Comparison of ENCODE assay signal across 12 cellular contexts in genomic region chr17:63695889-63696288, GRCh38. TPM values are rescaled to one million over a fixed set of nuclear protein-coding genes. Genes with fewer than 3 reads are reported as not detected.
DNase-seq lines count a peak whose midpoint lies in the region; ATAC-seq, FAIRE-seq and TF ChIP-seq lines count a peak whose summit lies in the region.
"Had no signal": no experiment of that assay in that cellular context is flagged by ENCODE, and none has a peak within 500 bp of the region (broad histone marks: within the 10 kb centered on the region; RNA-seq: fewer than 3 reads in every experiment).

No MANE protein-coding gene starts in this region.

- TF ChIP-seq POLR2A in GM12878 (IDR thresholded peaks at IDR 0.05; ENCODE audit: low read depth, low read length) = peak; percentile 68

- H3K4me1 Mint-ChIP-seq in activated CD4-positive, alpha-beta T cell treated with anti-CD3 and anti-CD28 coated beads, Interleukin-2, amount 10 ng/mL, durations not matched to agents 7 days and 5 days = peaks cover 33% of the 10 kb centered on the region

- H3K36me3 Mint-ChIP-seq in activated CD4-positive, alpha-beta T cell treated with anti-CD3 and anti-CD28 coated beads, Interleukin-2, amount 10 ng/mL, durations not matched to agents 7 days and 5 days (ENCODE audit: low read depth) = peaks cover 58% of the 10 kb centered on the region

- H3K4me1 ChIP-seq in OCI-LY7 (ENCODE audit: insufficient read depth, low read length, poor library complexity, severe bottlenecking) (peaks cover 45% of the 10 kb centered on the region), GM12878 (ENCODE audit: control insufficient read depth, insufficient read depth, low read length) (peaks cover 28% of the 10 kb centered on the region), neutrophil (ENCODE audit: control insufficient read depth in 1 of 2, insufficient read depth in 1 of 2, low read depth in 1 of 2, low read length in 1 of 2) (peaks cover 24 to 27% of the 10 kb centered on the region in 2 experiments), small intestine (ENCODE audit: control insufficient read depth in 2 of 2, insufficient read depth in 1 of 2, low read depth in 1 of 2, low read length in 1 of 2) (no peaks in the 10 kb centered on the region), upper lobe of right lung (peaks cover 17% of the 10 kb centered on the region)
- H3K4me1 ChIP-seq: pancreas had no signal

- no peaks in the 10 kb centered on the region for H3K27me3 Mint-ChIP-seq in activated CD4-positive, alpha-beta T cell treated with anti-CD3 and anti-CD28 coated beads, Interleukin-2, amount 10 ng/mL, durations not matched to agents 7 days and 5 days

- WGBS in GM12878 (ENCODE audit: insufficient coverage, insufficient replicate concordance, low lambda C conversion rate, missing lambda C conversion rate) = 63% methylated on average over 6 of the region's 6 CpGs
- 84 to 87% (median 85%) methylated on average over 6 of the region's 6 CpGs for WGBS in small intestine, 3 donors

- no peak overlapping the region for H3K4me3 ChIP-seq in OCI-LY7 (ENCODE audit: low read depth, low read length, poor library complexity, severe bottlenecking)
- H3K4me3 ChIP-seq in GM12878 = 0 out of 2 replicates have a peak overlapping the region, but pooled peaks have one; percentile 4
- peak overlapping the region in 1 of 2 experiments; percentile 73 for H3K4me3 ChIP-seq in neutrophil (ENCODE audit: low read depth in 1 of 2, low read length in 1 of 2)
- no peak overlapping the region for H3K4me3 ChIP-seq in small intestine (ENCODE audit: low read depth in 1 of 2, low read length in 2 of 2)
- H3K4me3 ChIP-seq in upper lobe of right lung = no peak overlapping the region
- H3K4me3 ChIP-seq: A549, pancreas, thyroid gland had no signal

- SMC1A ChIA-PET in GM12878 (lab: Charles Lee; ENCODE audit: uncharacterized antibody, unreplicated experiment) = interaction anchor here (0.7 to 1.7 kb wide), 3 partner anchors 47 to 90 kb away, joined by 3 to 6 read pairs (median 4); no protein-coding TSS in a partner anchor

- H3K36me3 ChIP-seq in OCI-LY7 (ENCODE audit: insufficient read depth, low read length) = peaks cover 67% of the 10 kb centered on the region
- H3K36me3 ChIP-seq in GM12878 (ENCODE audit: control insufficient read depth in 2 of 2, insufficient read depth in 2 of 2, low read length in 1 of 2) = peaks cover 14 to 23% of the 10 kb centered on the region in 2 experiments; a peak in 3 of 4 replicates
- peaks cover 78% of the 10 kb centered on the region for H3K36me3 ChIP-seq in neutrophil
- peaks cover 8 to 12% of the 10 kb centered on the region in 2 donors for H3K36me3 ChIP-seq in small intestine (ENCODE audit: control insufficient read depth in 2 of 2, insufficient read depth in 2 of 2, low read length in 2 of 2)
- peaks cover 39% of the 10 kb centered on the region for H3K36me3 ChIP-seq in upper lobe of right lung

- TF ChIP-seq EP300 in GM12878 (IDR thresholded peaks at IDR 0.05; ENCODE audit: borderline replicate concordance in 1 of 2, control insufficient read depth in 1 of 2, low read depth in 2 of 2, low read length in 2 of 2) = no peak

- ATAC-seq in GM12878 = no peak
- no peak for ATAC-seq in GM21381 (IDR thresholded peaks at IDR 0.05; ENCODE audit: unreplicated experiment)
- ATAC-seq in upper lobe of right lung = no peak
- ATAC-seq: pancreas had no signal

- H3K79me2 ChIP-seq in OCI-LY7 (ENCODE audit: insufficient read depth, low read depth, low read length) (peaks cover 24% of the 10 kb centered on the region), GM12878 (ENCODE audit: control insufficient read depth, insufficient read depth, low read length) (peaks cover 42% of the 10 kb centered on the region)

- no peak overlapping the region; the same call in 1 of the 2 replicates for H3K9ac ChIP-seq in GM12878 (ENCODE audit: control insufficient read depth, insufficient read depth, low read length)

- CTCF ChIA-PET in activated CD4-positive, alpha-beta T cell treated with anti-CD3 and anti-CD28 coated beads, Interleukin-2, amount 10 ng/mL, durations not matched to agents 7 days and 5 days (lab: Charles Lee) = interaction anchor here (0.5 to 3.9 kb wide), 7 partner anchors 8 to 270 kb away, joined by 3 to 21 read pairs (median 3); partner anchors contain the start of gene MAP3K3
- CTCF ChIA-PET in OCI-LY7 (lab: Charles Lee; ENCODE audit: unreplicated experiment) = no interaction called here
- CTCF ChIA-PET in GM12878 (lab: Yijun Ruan, JAX) = interaction anchor here (0.9 to 3.3 kb wide), 11 partner anchors 10 to 453 kb away, joined by 3 to 12 read pairs (median 3); no protein-coding TSS in a partner anchor

- peak overlapping the region; percentile 98 for H3K27ac Mint-ChIP-seq in activated CD4-positive, alpha-beta T cell treated with anti-CD3 and anti-CD28 coated beads, Interleukin-2, amount 10 ng/mL, durations not matched to agents 7 days and 5 days

- H3K27ac ChIP-seq in OCI-LY7 (ENCODE audit: low read depth, low read length, poor library complexity, severe bottlenecking) (peak overlapping the region; percentile 95), GM12878 (ENCODE audit: control insufficient read depth, insufficient read depth) (peak overlapping the region; percentile 94), neutrophil (peak overlapping the region; percentile 100), small intestine (ENCODE audit: low read depth in 1 of 2, low read length in 1 of 2) (no peak overlapping the region), upper lobe of right lung (no peak overlapping the region)
- H3K27ac ChIP-seq: A549, pancreas, thyroid gland had no signal

- H3K27me3 ChIP-seq in GM12878 (replicated peaks in 1 of 2; ENCODE audit: control insufficient read depth in 2 of 2, insufficient read depth in 2 of 2, low read length in 1 of 2) = no peaks in the 10 kb centered on the region
- no peaks in the 10 kb centered on the region for H3K27me3 ChIP-seq in neutrophil
- no peaks in the 10 kb centered on the region for H3K27me3 ChIP-seq in small intestine (ENCODE audit: control insufficient read depth in 2 of 2, insufficient read depth in 2 of 2, low read length in 2 of 2)
- H3K27me3 ChIP-seq in upper lobe of right lung = no peaks in the 10 kb centered on the region
- H3K27me3 ChIP-seq: pancreas, thyroid gland had no signal

- intact Hi-C loops in OCI-LY7 (cut with micrococcal nuclease; ENCODE audit: unreplicated experiment) = loop anchor here (1.0 to 5.0 kb wide), 4 partner anchors 96 to 269 kb away; partner anchors contain the start of genes CD79B, FTSJ3 and PSMC5
- intact Hi-C loops in GM12878 (cut with micrococcal nuclease; ENCODE audit: unreplicated experiment) = loop anchor here (2.0 to 10.0 kb wide), 4 partner anchors 73 to 271 kb away; partner anchors contain the start of genes DCAF7, MAP3K3 and SMARCD2
- intact Hi-C loops in upper lobe of right lung (cut with DNase I) = no loop called here

- FAIRE-seq in GM12878 (lab: Jason Lieb, UNC) (no peak), small intestine (lab: Jason Lieb, UNC) (no peak)
- FAIRE-seq: A549, pancreas had no signal

- no peaks in the 10 kb centered on the region for H3K9me3 ChIP-seq in OCI-LY7 (ENCODE audit: low read length)
- no peaks in the 10 kb centered on the region for H3K9me3 ChIP-seq in GM12878 (replicated peaks; ENCODE audit: control insufficient read depth, insufficient read depth, low read length)
- H3K9me3 ChIP-seq in neutrophil = no peaks in the 10 kb centered on the region
- no peaks in the 10 kb centered on the region for H3K9me3 ChIP-seq in small intestine (ENCODE audit: control insufficient read depth, low read depth)
- H3K9me3 ChIP-seq in upper lobe of right lung = no peaks in the 10 kb centered on the region
- H3K9me3 ChIP-seq: A549, pancreas, thyroid gland had no signal

- no peak for DNase-seq in activated CD4-positive, alpha-beta T cell treated with anti-CD3 and anti-CD28 coated beads, Interleukin-2, amount 10 ng/mL, durations not matched to agents 7 days and 5 days
- no peak for DNase-seq in activated CD4-positive, alpha-beta T cell treated with anti-CD3 and anti-CD28 coated beads, Interleukin-2, amount 50 U/mL, for 4 hours
- DNase-seq in OCI-LY7 (ENCODE audit: low spot score) (no peak), GM12878 (ENCODE audit: low read depth, low spot score) (no peak), small intestine (no peak), upper lobe of right lung (no peak)
- DNase-seq: NCI-H1048, pancreas had no signal

- peak overlapping the region; percentile 97 for H3K4me3 Mint-ChIP-seq in activated CD4-positive, alpha-beta T cell treated with anti-CD3 and anti-CD28 coated beads, Interleukin-2, amount 10 ng/mL, durations not matched to agents 7 days and 5 days

- in situ Hi-C loops in GM12878 (cut with MboI) = no loop called here

- H3K9me2 ChIP-seq in OCI-LY7 (ENCODE audit: insufficient read depth, low read length) = no peaks in the 10 kb centered on the region

- RAD21 ChIA-PET in GM12878 (lab: Charles Lee; ENCODE audit: unreplicated experiment) = interaction anchor here (1.4 to 2.1 kb wide), 3 partner anchors 74 to 271 kb away, joined by 4 to 8 read pairs (median 4); partner anchors contain the start of gene MAP3K3

- no TSS peak for BruUV-seq in OCI-LY7 (replicated peaks; lab: Mats Ljungman, UMichigan)
- BruUV-seq in GM12878 (replicated peaks; lab: Mats Ljungman, UMichigan) = no TSS peak

- H2AFZ ChIP-seq in OCI-LY7 (ENCODE audit: low read length) = no peak overlapping the region
- H2AFZ ChIP-seq in GM12878 (ENCODE audit: control insufficient read depth, low read depth, low read length) = no peak overlapping the region

- TF ChIP-seq CTCF in OCI-LY7 (conservative IDR thresholded peaks at IDR 0.05; ENCODE audit: low read length) (no peak), GM12878 (IDR thresholded peaks at IDR 0.05 in 2 of 3, conservative IDR thresholded peaks at IDR 0.05 in 1 of 3; ENCODE audit: control insufficient read depth in 2 of 3, extremely low read depth in 1 of 3, insufficient read depth in 1 of 3, low read depth in 3 of 3, low read length in 3 of 3) (no peak), neutrophil (IDR thresholded peaks at IDR 0.05) (no peak), upper lobe of right lung (IDR thresholded peaks at IDR 0.05) (no peak)

- H3K9me3 Mint-ChIP-seq in activated CD4-positive, alpha-beta T cell treated with anti-CD3 and anti-CD28 coated beads, Interleukin-2, amount 10 ng/mL, durations not matched to agents 7 days and 5 days = no peaks in the 10 kb centered on the region

- POLR2A ChIA-PET in activated CD4-positive, alpha-beta T cell treated with anti-CD3 and anti-CD28 coated beads, Interleukin-2, amount 10 ng/mL, durations not matched to agents 7 days and 5 days (lab: Charles Lee) = interaction anchor here (0.9 kb wide), 1 partner anchor 74 kb away, joined by 3 read pairs; no protein-coding TSS in a partner anchor
- POLR2A ChIA-PET in OCI-LY7 (lab: Charles Lee) = interaction anchor here (1.8 kb wide), 2 partner anchors 13 to 16 kb away, joined by 7 to 8 read pairs; no protein-coding TSS in a partner anchor
- POLR2A ChIA-PET in GM12878 (lab: Charles Lee) = interaction anchor here (0.7 to 2.6 kb wide), 6 partner anchors 8 to 78 kb away, joined by 3 to 17 read pairs (median 6); partner anchors contain the start of genes CCDC47, DDX42 and MAP3K3

- H4K20me1 ChIP-seq in OCI-LY7 (ENCODE audit: insufficient read depth, low read length) = peaks cover 11% of the 10 kb centered on the region; the same call in 1 of the 2 replicates
- H4K20me1 ChIP-seq in GM12878 (ENCODE audit: control insufficient read depth, insufficient read depth) = no peaks in the 10 kb centered on the region

- no peak for TF ChIP-seq RAD21 in GM12878 (IDR thresholded peaks at IDR 0.05; ENCODE audit: insufficient read depth, low read depth, low read length)

- H3K4me2 ChIP-seq in OCI-LY7 (ENCODE audit: low read length) = peak overlapping the region; percentile 99
- H3K4me2 ChIP-seq in GM12878 (ENCODE audit: control insufficient read depth, insufficient read depth) = peak overlapping the region; percentile 84
- H3K4me2 ChIP-seq: A549 had no signal

RNA-seq across cellular contexts. Expression of gene LIMD2, which starts 4.0 kb away (rescaled TPM):
- total RNA-seq in activated CD4-positive, alpha-beta T cell treated with anti-CD3 and anti-CD28 coated beads, Interleukin-2, amount 10 ng/mL, durations not matched to agents 7 days and 5 days = 100 to 1,000 TPM; 409 to 433 TPM
- 406 and 428 TPM in 2 replicates for total RNA-seq in OCI-LY7 (2014; rRNA removed; shearing (Covaris generic))
- total RNA-seq in OCI-LY7 (2022) = 286 and 306 TPM in 2 replicates
- total RNA-seq in GM12878 (2013; cell fraction: nucleolus; rRNA removed) = 116 and 138 TPM in 2 replicates
- 247 and 261 TPM in 2 replicates for total RNA-seq in GM12878 (2014; rRNA removed)
- 75.5 and 81.3 TPM in 2 replicates for total RNA-seq in GM12878 (2014; rRNA removed; fragmentation: Illumina TruSeq; extraction: Trizol)
- total RNA-seq in GM12878 (2021) = 251 and 259 TPM in 2 replicates
- 48.8 TPM for polyA plus RNA-seq in GM12878 (2011; ENCODE audit: low read depth)
- 40.7 and 103 TPM in 2 replicates for polyA plus RNA-seq in GM12878 (2011; rRNA removed)
- polyA plus RNA-seq in GM12878 (2011; cell fraction: cytosol; rRNA removed) = 157 and 273 TPM in 2 replicates
- 564 and 586 TPM in 2 replicates for polyA plus RNA-seq in GM12878 (2011; cell fraction: nucleus; rRNA removed)
- polyA plus RNA-seq in GM12878 (2012) = 167 and 191 TPM in 2 replicates
- polyA plus RNA-seq in GM12878 (2014; fragmentation: Illumina TruSeq; extraction: Trizol) = 5.9 and 58.2 TPM in 2 replicates
- 1 to 10 TPM; 1.1 to 5.0 TPM for polyA plus RNA-seq in GM12878 (2014; fragmentation: Nextera tagmentation; extraction: Ambion mirVana)
- polyA plus RNA-seq in GM12878 (2014; rRNA removed) = 290 and 364 TPM in 2 replicates
- polyA plus RNA-seq in GM12878 (2016; fragmentation: Nextera tagmentation; extraction: Ambion mirVana) = 100 to 1,000 TPM; 307 to 339 TPM
- 24.1 and 63.2 TPM in 2 replicates for polyA minus RNA-seq in GM12878 (2011; rRNA and poly(A)+ RNA removed)
- polyA minus RNA-seq in GM12878 (2011; cell fraction: cytosol; rRNA and poly(A)+ RNA removed) = 44.1 and 64.9 TPM in 2 replicates
- 154 and 220 TPM in 2 replicates for polyA minus RNA-seq in GM12878 (2011; cell fraction: nucleus; rRNA and poly(A)+ RNA removed)
- polyA plus RNA-seq in small intestine = 10 to 100 TPM in 2 of 3 donors, 1 to 10 TPM in 1; 2.0 to 14.7 (median 11.6) TPM
- total RNA-seq in upper lobe of right lung = 22.9 TPM

RNA-seq across cellular contexts. Expression of gene STRADA, which starts 45.7 kb away (rescaled TPM):
- total RNA-seq in activated CD4-positive, alpha-beta T cell treated with anti-CD3 and anti-CD28 coated beads, Interleukin-2, amount 10 ng/mL, durations not matched to agents 7 days and 5 days = 10 to 100 TPM; 46.8 to 49.0 TPM
- 31.9 and 37.2 TPM in 2 replicates for total RNA-seq in OCI-LY7 (2014; rRNA removed; shearing (Covaris generic))
- total RNA-seq in OCI-LY7 (2022) = 68.0 and 80.3 TPM in 2 replicates
- 194 and 198 TPM in 2 replicates for total RNA-seq in GM12878 (2013; cell fraction: nucleolus; rRNA removed)
- 28.6 and 33.2 TPM in 2 replicates for total RNA-seq in GM12878 (2014; rRNA removed)
- total RNA-seq in GM12878 (2014; rRNA removed; fragmentation: Illumina TruSeq; extraction: Trizol) = 30.8 and 32.8 TPM in 2 replicates
- 40.0 and 45.3 TPM in 2 replicates for total RNA-seq in GM12878 (2021)
- 35.0 TPM for polyA plus RNA-seq in GM12878 (2011; ENCODE audit: low read depth)
- polyA plus RNA-seq in GM12878 (2011; rRNA removed) = 43.0 and 50.5 TPM in 2 replicates
- 39.3 and 41.7 TPM in 2 replicates for polyA plus RNA-seq in GM12878 (2011; cell fraction: cytosol; rRNA removed)
- polyA plus RNA-seq in GM12878 (2011; cell fraction: nucleus; rRNA removed) = 88.9 and 97.6 TPM in 2 replicates
- polyA plus RNA-seq in GM12878 (2012) = 38.9 and 44.0 TPM in 2 replicates
- 49.5 and 51.2 TPM in 2 replicates for polyA plus RNA-seq in GM12878 (2014; fragmentation: Illumina TruSeq; extraction: Trizol)
- 10 to 100 TPM; 13.3 to 15.6 TPM for polyA plus RNA-seq in GM12878 (2014; fragmentation: Nextera tagmentation; extraction: Ambion mirVana)
- polyA plus RNA-seq in GM12878 (2014; rRNA removed) = 39.7 and 42.7 TPM in 2 replicates
- polyA plus RNA-seq in GM12878 (2016; fragmentation: Nextera tagmentation; extraction: Ambion mirVana) = 10 to 100 TPM; 50.0 to 54.1 TPM
- 38.4 and 42.4 TPM in 2 replicates for polyA minus RNA-seq in GM12878 (2011; rRNA and poly(A)+ RNA removed)
- 9.0 and 20.6 TPM in 2 replicates for polyA minus RNA-seq in GM12878 (2011; cell fraction: cytosol; rRNA and poly(A)+ RNA removed)
- 27.2 and 43.3 TPM in 2 replicates for polyA minus RNA-seq in GM12878 (2011; cell fraction: nucleus; rRNA and poly(A)+ RNA removed)
- polyA plus RNA-seq in small intestine = 10 to 100 TPM in 2 of 3 donors, 1 to 10 TPM in 1; 8.1 to 15.0 (median 11.5) TPM
- 30.2 TPM for total RNA-seq in upper lobe of right lung

Comparison
In these comparisons a context has a peak if more than half of its experiments do, and no peak if none do; other contexts are left out.
1. H3K27ac ChIP-seq: peak in OCI-LY7 (single experiment), GM12878 (single experiment) and neutrophil (single experiment); none in small intestine (0 of 2) and upper lobe of right lung (single experiment).